9 cellular contexts compared by ENCODE assay signal in the genomic region with DNA sequence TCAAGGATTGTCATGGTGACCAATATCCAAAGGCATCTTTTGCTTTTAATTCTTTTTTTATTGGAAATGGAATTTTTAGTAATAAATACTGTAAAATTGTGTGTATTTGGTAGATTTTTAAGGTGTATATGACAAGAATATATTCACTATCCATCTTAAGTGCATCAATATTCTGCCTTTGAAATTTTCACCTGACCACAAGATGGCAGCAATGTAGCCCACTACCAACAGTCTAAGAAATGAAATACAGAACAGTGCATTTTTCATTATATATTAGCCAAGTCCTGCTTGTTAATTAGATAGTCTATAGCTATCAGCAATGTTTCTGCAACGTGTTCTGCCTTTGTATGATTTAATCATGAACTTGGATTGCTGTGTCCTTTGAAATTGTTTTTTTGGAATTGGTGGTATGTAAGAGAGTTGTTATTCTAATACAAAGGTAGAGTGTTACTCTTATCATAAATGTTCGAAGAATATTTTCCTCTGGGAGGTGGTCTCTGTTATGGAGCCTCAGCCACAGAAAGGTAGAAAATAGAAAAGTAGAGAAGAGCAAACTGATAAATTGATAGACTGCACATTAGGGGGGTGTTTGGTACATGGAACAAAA. TPM values are rescaled to one million over a fixed set of nuclear protein-coding genes. Genes with fewer than 3 reads are reported as not detected.
A peak's percentile ranks its signal among the peaks of the same experiment; 100 is the strongest.
DNase-seq lines count a peak whose midpoint lies in the region; ATAC-seq and TF ChIP-seq lines count a peak whose summit lies in the region.
"Had no signal": no experiment of that assay in that cellular context is flagged by ENCODE, and none has a peak within 500 bp of the region (broad histone marks: within the 10 kb centered on the region; RNA-seq: fewer than 3 reads in every experiment).

No MANE protein-coding gene starts in this region.

- no peaks in the 10 kb centered on the region for H3K4me1 Mint-ChIP-seq in effector memory CD8-positive, alpha-beta T cell (ENCODE audit: low read depth in 2 of 2)

- H3K4me3 ChIP-seq in heart left ventricle (no peak overlapping the region), right cardiac atrium (ENCODE audit: low read length) (no peak overlapping the region), SK-N-SH (ENCODE audit: low read depth in 2 of 2, low read length in 1 of 2) (no peak overlapping the region; a peak in 1 of 4 replicates), smooth muscle cell (no peak overlapping the region)
- H3K4me3 ChIP-seq: HAP-1 had no signal

- no peak for DNase-seq in heart left ventricle
- DNase-seq in right cardiac atrium, result no peak
- peak; percentile 29 for DNase-seq in SK-N-SH
- DNase-seq in foreskin melanocyte, result peak; percentile 16
- DNase-seq in smooth muscle cell (lab: John Stamatoyannopoulos, UW; ENCODE audit: unreplicated experiment), result no peak
- DNase-seq in effector memory CD8-positive, alpha-beta T cell, result no peak

- H3K27me3 ChIP-seq in heart left ventricle, result no peaks in the 10 kb centered on the region
- H3K27me3 ChIP-seq in right cardiac atrium (ENCODE audit: control insufficient read depth, insufficient read depth), result no peaks in the 10 kb centered on the region
- no peaks in the 10 kb centered on the region for H3K27me3 ChIP-seq in SK-N-SH (ENCODE audit: insufficient read depth)
- H3K27me3 ChIP-seq in smooth muscle cell (ENCODE audit: low read depth), result no peaks in the 10 kb centered on the region

- no peaks in the 10 kb centered on the region for H3K36me3 ChIP-seq in heart left ventricle
- no peaks in the 10 kb centered on the region for H3K36me3 ChIP-seq in SK-N-SH (replicated peaks in 1 of 2; ENCODE audit: control insufficient read depth in 1 of 2, insufficient read depth in 2 of 2, low read length in 1 of 2)
- no peaks in the 10 kb centered on the region for H3K36me3 ChIP-seq in smooth muscle cell (ENCODE audit: low read depth)
- H3K36me3 ChIP-seq: HAP-1 had no signal

- H3K27me3 Mint-ChIP-seq in effector memory CD8-positive, alpha-beta T cell, result no peaks in the 10 kb centered on the region

- no peak overlapping the region for H3K4me2 ChIP-seq in SK-N-SH
- no peak overlapping the region for H3K4me2 ChIP-seq in smooth muscle cell

- H2AFZ ChIP-seq in SK-N-SH (ENCODE audit: low read depth) (no peak overlapping the region), smooth muscle cell (ENCODE audit: low read depth) (no peak overlapping the region)

- TF ChIP-seq EP300 in SK-N-SH (IDR thresholded peaks at IDR 0.05; ENCODE audit: borderline replicate concordance in 1 of 2, low read depth in 1 of 2, low read length in 1 of 2), result no peak

- H3K9me3 ChIP-seq in heart left ventricle, result no peaks in the 10 kb centered on the region
- no peaks in the 10 kb centered on the region for H3K9me3 ChIP-seq in right cardiac atrium (ENCODE audit: control insufficient read depth, low read length)
- H3K9me3 ChIP-seq in SK-N-SH, result no peaks in the 10 kb centered on the region
- H3K9me3 ChIP-seq in smooth muscle cell (replicated peaks; ENCODE audit: low read depth), result no peaks in the 10 kb centered on the region
- H3K9me3 ChIP-seq: HAP-1 had no signal

- H3F3A ChIP-seq in SK-N-SH (replicated peaks; ENCODE audit: insufficient read depth) (peaks cover 22% of the 10 kb centered on the region), smooth muscle cell (ENCODE audit: low read depth) (no peaks in the 10 kb centered on the region)

- no peak overlapping the region for H3K4me3 Mint-ChIP-seq in effector memory CD8-positive, alpha-beta T cell

- CTCF ChIA-PET in SK-N-SH (lab: Yijun Ruan, JAX), result interaction anchor here (0.6 to 4.4 kb wide), 15 partner anchors 10 to 513 kb away, joined by 3 to 30 read pairs (median 3); no protein-coding TSS in a partner anchor

- TF ChIP-seq RAD21 in SK-N-SH (IDR thresholded peaks at IDR 0.05; ENCODE audit: low read length), result peak; percentile 86

- TF ChIP-seq CTCF in heart left ventricle (IDR thresholded peaks at IDR 0.05), result peak; percentile 39 to 71 (median 54)
- peak; percentile 85 for TF ChIP-seq CTCF in SK-N-SH (IDR thresholded peaks at IDR 0.05)
- TF ChIP-seq CTCF in smooth muscle cell (IDR thresholded peaks at IDR 0.05; ENCODE audit: borderline replicate concordance, insufficient read depth, poor library complexity, severe bottlenecking), result peak; percentile 65

- H3K9ac ChIP-seq in SK-N-SH (no peak overlapping the region), smooth muscle cell (ENCODE audit: low read depth) (no peak overlapping the region)

- no peak for TF ChIP-seq POLR2A in heart left ventricle (IDR thresholded peaks at IDR 0.05)

- no peaks in the 10 kb centered on the region for H4K20me1 ChIP-seq in SK-N-SH (ENCODE audit: insufficient read depth)
- no peaks in the 10 kb centered on the region for H4K20me1 ChIP-seq in smooth muscle cell (ENCODE audit: low read depth)

- H3K27ac ChIP-seq in heart left ventricle (no peak overlapping the region), right cardiac atrium (ENCODE audit: low read length) (no peak overlapping the region), SK-N-SH (ENCODE audit: low read depth in 2 of 2, low read length in 1 of 2) (no peak overlapping the region), smooth muscle cell (ENCODE audit: low read depth) (no peak overlapping the region)

- no peaks in the 10 kb centered on the region for H3K36me3 Mint-ChIP-seq in effector memory CD8-positive, alpha-beta T cell (ENCODE audit: insufficient read depth)

- ATAC-seq in heart left ventricle, result peak in 1 of 4 donors; percentile 70
- ATAC-seq in right cardiac atrium, result no peak
- peak; percentile 60 for ATAC-seq in HG02852 (IDR thresholded peaks at IDR 0.05; ENCODE audit: unreplicated experiment)
- ATAC-seq in effector memory CD8-positive, alpha-beta T cell (replicated peaks), result no peak
- no peak for ATAC-seq in HG03039 (IDR thresholded peaks at IDR 0.05; ENCODE audit: unreplicated experiment)

- 35 to 42% (median 39%) methylated on average over 2 of the region's 2 CpGs for WGBS in heart left ventricle, 4 donors
- 37% methylated on average over 2 of the region's 2 CpGs for WGBS in right cardiac atrium
- WGBS in SK-N-SH (ENCODE audit: low lambda C conversion rate), result 45% methylated on average over 2 of the region's 2 CpGs
- WGBS in smooth muscle cell (ENCODE audit: low lambda C conversion rate), result 54% methylated on average over 2 of the region's 2 CpGs

- H3K9me2 ChIP-seq in SK-N-SH, result no peaks in the 10 kb centered on the region

- H3K79me2 ChIP-seq in SK-N-SH (ENCODE audit: insufficient read depth) (no peaks in the 10 kb centered on the region), smooth muscle cell (ENCODE audit: low read depth) (no peaks in the 10 kb centered on the region)

- H3K4me1 ChIP-seq in heart left ventricle (peaks cover 0 to 17% (median 5%) of the 10 kb centered on the region in 12 donors), right cardiac atrium (ENCODE audit: control insufficient read depth, insufficient read depth, low read length) (no peaks in the 10 kb centered on the region), SK-N-SH (ENCODE audit: control insufficient read depth in 1 of 2, insufficient read depth in 2 of 2, low read depth in 1 of 2, low read length in 1 of 2) (no peaks in the 10 kb centered on the region; a peak in 2 of 4 replicates), smooth muscle cell (ENCODE audit: low read depth) (no peaks in the 10 kb centered on the region)
- H3K4me1 ChIP-seq: HAP-1 had no signal

- H3K27ac Mint-ChIP-seq in effector memory CD8-positive, alpha-beta T cell, result no peak overlapping the region

- intact Hi-C loops in heart left ventricle (cut with DNase I) (loop anchor here in 5 of 10 donors (5.0 to 10.0 kb wide), 4 partner anchors 290 to 430 kb away; no protein-coding TSS in a partner anchor), right cardiac atrium (cut with DNase I) (loop anchor here in 1 of 4 donors (10.0 kb wide), 1 partner anchor 90 kb away; no protein-coding TSS in a partner anchor)

- no peaks in the 10 kb centered on the region for H3K9me3 Mint-ChIP-seq in effector memory CD8-positive, alpha-beta T cell

- POLR2A ChIA-PET in SK-N-SH (lab: Yijun Ruan, JAX), result no interaction called here

TF ChIP-seq in SK-N-SH, 30 proteins besides CTCF, POLR2A, EP300 and RAD21 (continues in another document):
- TF ChIP-seq, protein P1, sequence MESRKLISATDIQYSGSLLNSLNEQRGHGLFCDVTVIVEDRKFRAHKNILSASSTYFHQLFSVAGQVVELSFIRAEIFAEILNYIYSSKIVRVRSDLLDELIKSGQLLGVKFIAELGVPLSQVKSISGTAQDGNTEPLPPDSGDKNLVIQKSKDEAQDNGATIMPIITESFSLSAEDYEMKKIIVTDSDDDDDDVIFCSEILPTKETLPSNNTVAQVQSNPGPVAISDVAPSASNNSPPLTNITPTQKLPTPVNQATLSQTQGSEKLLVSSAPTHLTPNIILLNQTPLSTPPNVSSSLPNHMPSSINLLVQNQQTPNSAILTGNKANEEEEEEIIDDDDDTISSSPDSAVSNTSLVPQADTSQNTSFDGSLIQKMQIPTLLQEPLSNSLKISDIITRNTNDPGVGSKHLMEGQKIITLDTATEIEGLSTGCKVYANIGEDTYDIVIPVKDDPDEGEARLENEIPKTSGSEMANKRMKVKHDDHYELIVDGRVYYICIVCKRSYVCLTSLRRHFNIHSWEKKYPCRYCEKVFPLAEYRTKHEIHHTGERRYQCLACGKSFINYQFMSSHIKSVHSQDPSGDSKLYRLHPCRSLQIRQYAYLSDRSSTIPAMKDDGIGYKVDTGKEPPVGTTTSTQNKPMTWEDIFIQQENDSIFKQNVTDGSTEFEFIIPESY (IDR thresholded peaks at IDR 0.05; ENCODE audit: borderline replicate concordance, low read depth), result no peak
- TF ChIP-seq JUND (IDR thresholded peaks at IDR 0.05) (no peak), GATA2 (CRISPR knock-in tag; IDR thresholded peaks at IDR 0.05) (0 out of 2 replicates have a peak, but pooled peaks have one; percentile 5)

RNA-seq across cellular contexts. Expression of a gene that starts 38.2 kb away (rescaled TPM):
- total RNA-seq in heart left ventricle, result 1 to 10 TPM in 4 of 9 donors, under 1 TPM in 5; 0.38 to 6.2 (median 1.00) TPM
- polyA plus RNA-seq in heart left ventricle, result under 1 TPM; 0.26 to 0.30 TPM
- total RNA-seq in right cardiac atrium, result 1 to 10 TPM; 1.0 to 4.7 (median 2.7) TPM
- polyA plus RNA-seq in right cardiac atrium, result 0.48 TPM
- polyA plus RNA-seq in SK-N-SH (2012; rRNA removed), result not detected in 2 replicates
- not detected in 2 replicates for polyA plus RNA-seq in SK-N-SH (2012; cell fraction: cytosol; rRNA removed)
- polyA plus RNA-seq in SK-N-SH (2012; cell fraction: nucleus; rRNA removed), result not detected in 2 replicates
- not detected in 2 replicates for total RNA-seq in smooth muscle cell
- not detected in 2 replicates for polyA plus RNA-seq in smooth muscle cell

Comparison
In these comparisons a context has a peak if more than half of its experiments do, and no peak if none do; other contexts are left out.
1. DNase-seq: peak in SK-N-SH (single experiment) and foreskin melanocyte (single experiment); none in heart left ventricle (0 of 5), right cardiac atrium (0 of 3), smooth muscle cell (single experiment) and effector memory CD8-positive, alpha-beta T cell (0 of 3).
2. Peak in every context shown above with its lines, with median percentiles within 50 percentile points of each other: CTCF ChIP-seq.